Comparison of ENCODE assay signal across 38 cellular contexts in the genomic region with DNA sequence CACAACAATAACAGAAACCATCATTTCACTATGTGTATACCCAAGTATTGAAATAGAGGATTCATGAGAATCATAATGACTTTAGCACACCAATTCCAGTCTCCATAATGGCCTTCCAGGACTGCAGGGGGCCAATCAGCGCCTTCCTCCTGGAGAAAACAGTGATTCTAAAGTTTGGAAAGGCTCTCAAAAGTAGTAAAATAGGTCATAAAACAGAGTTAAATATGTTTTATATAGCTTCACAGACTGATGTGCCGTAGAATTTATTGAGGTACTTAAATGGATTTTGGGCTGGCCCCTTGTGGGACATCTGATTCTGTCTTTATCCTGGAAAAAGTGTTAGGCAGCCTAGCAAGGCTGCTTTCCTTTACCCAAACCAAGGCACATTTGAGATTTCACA.
"Had no signal": no experiment of that assay in that cellular context is flagged by ENCODE, and none has a peak within 500 bp of the region (broad histone marks: within the 10 kb centered on the region; RNA-seq: fewer than 3 reads in every experiment).

No MANE protein-coding gene starts in this region.

- H3K9me3 ChIP-seq: ascending aorta had no signal

- H3K27ac ChIP-seq: ascending aorta, cardiac muscle cell, VCaP had no signal

- H3K4me3 ChIP-seq: ascending aorta, cardiac muscle cell had no signal

- H3K27me3 Mint-ChIP-seq: activated B cell treated with CpG ODN at 0.5 μM for 24 hours; activated CD4-positive, alpha-beta memory T cell treated with anti-CD3 and anti-CD28 coated beads for 36 hours; activated CD4-positive, alpha-beta T cell treated with anti-CD3 and anti-CD28 coated beads, Interleukin-2, amount 10 ng/mL, durations not matched to agents 24 days and 14 days; activated CD8-positive, alpha-beta T cell treated with anti-CD3 and anti-CD28 coated beads for 36 hours; activated naive CD4-positive, alpha-beta T cell treated with anti-CD3 and anti-CD28 coated beads, Interleukin-2, amount 10 ng/mL, durations not matched to agents 7 days and 5 days; activated naive CD4-positive, alpha-beta T cell treated with anti-CD3 and anti-CD28 coated beads, Interleukin-2, amount 50 U/mL, for 24 hours; activated naive CD8-positive, alpha-beta T cell; activated naive CD8-positive, alpha-beta T cell treated with anti-CD3 and anti-CD28 coated beads, Interleukin-2, amount 10 ng/mL, durations not matched to agents 7 days and 5 days; activated naive CD8-positive, alpha-beta T cell treated with anti-CD3 and anti-CD28 coated beads, Interleukin-2, amount 50 U/mL, for 24 hours; activated T-helper 17 cell treated with anti-CD3 and anti-CD28 coated beads, Interleukin-2, amount 50 U/mL, for 72 hours; brain; central memory CD8-positive, alpha-beta T cell had no signal

- H3K36me3 Mint-ChIP-seq: activated CD4-positive, alpha-beta memory T cell treated with anti-CD3 and anti-CD28 coated beads for 36 hours; activated naive CD4-positive, alpha-beta T cell treated with anti-CD3 and anti-CD28 coated beads, Interleukin-2, amount 10 ng/mL, durations not matched to agents 7 days and 5 days; activated naive CD4-positive, alpha-beta T cell treated with anti-CD3 and anti-CD28 coated beads, Interleukin-2, amount 50 U/mL, for 24 hours; activated naive CD8-positive, alpha-beta T cell; activated naive CD8-positive, alpha-beta T cell treated with anti-CD3 and anti-CD28 coated beads, Interleukin-2, amount 10 ng/mL, durations not matched to agents 7 days and 5 days; brain had no signal

- H3K4me3 Mint-ChIP-seq: activated B cell treated with CpG ODN at 0.5 μM for 24 hours; activated CD4-positive, alpha-beta memory T cell treated with anti-CD3 and anti-CD28 coated beads for 36 hours; activated CD4-positive, alpha-beta T cell treated with anti-CD3 and anti-CD28 coated beads, Interleukin-2, amount 10 ng/mL, durations not matched to agents 24 days and 14 days; activated CD8-positive, alpha-beta T cell treated with anti-CD3 and anti-CD28 coated beads for 36 hours; activated naive CD4-positive, alpha-beta T cell treated with anti-CD3 and anti-CD28 coated beads, Interleukin-2, amount 10 ng/mL, durations not matched to agents 7 days and 5 days; activated naive CD4-positive, alpha-beta T cell treated with anti-CD3 and anti-CD28 coated beads, Interleukin-2, amount 50 U/mL, for 24 hours; activated naive CD8-positive, alpha-beta T cell; activated naive CD8-positive, alpha-beta T cell treated with anti-CD3 and anti-CD28 coated beads, Interleukin-2, amount 10 ng/mL, durations not matched to agents 7 days and 5 days; activated naive CD8-positive, alpha-beta T cell treated with anti-CD3 and anti-CD28 coated beads, Interleukin-2, amount 50 U/mL, for 24 hours; activated T-cell treated with anti-CD3 and anti-CD28 coated beads, Interleukin-2, amount 50 U/mL, for 4 hours; activated T-cell treated with anti-CD3 and anti-CD28 coated beads, Interleukin-2, amount 50 U/mL, for 72 hours; activated T-helper 1 cell treated with anti-CD3 and anti-CD28 coated beads, Interleukin-12 subunit alpha, Interleukin-12 subunit beta, Interleukin-2, Interleukin-4 antibody, amounts not matched to agents 30 ng/mL and 10 ng/mL and 1 ng/mL, durations not matched to agents 14 hours and 24 hours and 36 hours; activated T-helper 17 cell treated with anti-CD3 and anti-CD28 coated beads, Interleukin-2, amount 50 U/mL, for 72 hours; brain; central memory CD8-positive, alpha-beta T cell; T-helper 1 cell treated with Interleukin-12 subunit alpha and Interleukin-12 subunit beta and Interleukin-4 antibody, amounts not matched to agents 30 μg/mL and 1 μg/mL, for 36 hours; T-helper 2 cell treated with Interferon-gamma antibody and Interleukin-4, amounts not matched to agents 5 μg/mL and 100 μg/mL, for 36 hours had no signal

- DNase-seq: activated B cell treated with CpG ODN at 0.5 μM for 24 hours; activated CD4-positive, alpha-beta memory T cell treated with anti-CD3 and anti-CD28 coated beads for 36 hours; activated CD4-positive, alpha-beta T cell treated with anti-CD3 and anti-CD28 coated beads for 4 hours; activated CD4-positive, alpha-beta T cell treated with anti-CD3 and anti-CD28 coated beads, Interleukin-2, amount 10 ng/mL, durations not matched to agents 24 days and 14 days; activated CD4-positive, alpha-beta T cell treated with anti-CD3 and anti-CD28 coated beads, Interleukin-2, amount 50 U/mL, for 1 hour; activated CD4-positive, alpha-beta T cell treated with anti-CD3 and anti-CD28 coated beads, Interleukin-2, amount 50 U/mL, for 4 hours; activated CD4-positive, CD25-positive, alpha-beta regulatory T cell treated with anti-CD3 and anti-CD28 coated beads, Interleukin-2, amount 50 U/mL, for 72 hours; activated CD8-positive, alpha-beta memory T cell treated with anti-CD3 and anti-CD28 coated beads, Interleukin-2, amount 50 U/mL, for 4 hours; activated CD8-positive, alpha-beta T cell treated with anti-CD3 and anti-CD28 coated beads for 36 hours; activated effector memory CD4-positive, alpha-beta T cell treated with anti-CD3 and anti-CD28 coated beads, Interleukin-2, amount 50 U/mL, for 16 hours; activated gamma-delta T cell treated with Interleukin-2 at 50 U/mL for 16 hours; activated naive CD4-positive, alpha-beta T cell treated with anti-CD3 and anti-CD28 coated beads, Interleukin-2, amount 10 ng/mL, durations not matched to agents 7 days and 5 days; activated naive CD4-positive, alpha-beta T cell treated with Interleukin-2 at 50 U/mL for 16 hours; activated naive CD8-positive, alpha-beta T cell treated with anti-CD3 and anti-CD28 coated beads, Interleukin-2, amount 10 ng/mL, durations not matched to agents 7 days and 5 days; activated naive CD8-positive, alpha-beta T cell treated with anti-CD3 and anti-CD28 coated beads, Interleukin-2, amount 50 U/mL, for 24 hours; activated T-cell treated with anti-CD3 and anti-CD28 coated beads for 4 hours; activated T-cell treated with anti-CD3 and anti-CD28 coated beads, Interleukin-2, amount 50 U/mL, for 1 hour; activated T-cell treated with anti-CD3 and anti-CD28 coated beads, Interleukin-2, amount 50 U/mL, for 4 hours; activated T-cell treated with anti-CD3 and anti-CD28 coated beads, Interleukin-2, amount 50 U/mL, for 72 hours; amygdala; anterior cingulate cortex; caudate nucleus; cerebellar nuclear complex; T-helper 2 cell; T-helper 9 cell had no signal

- H3K36me3 ChIP-seq: ascending aorta, cardiac muscle cell had no signal

- H3K27me3 ChIP-seq: ascending aorta, cardiac muscle cell had no signal

- H3K9me3 Mint-ChIP-seq: activated B cell treated with CpG ODN at 0.5 μM for 24 hours; activated CD4-positive, alpha-beta T cell treated with anti-CD3 and anti-CD28 coated beads, Interleukin-2, amount 10 ng/mL, durations not matched to agents 24 days and 14 days; activated CD8-positive, alpha-beta T cell treated with anti-CD3 and anti-CD28 coated beads for 36 hours; activated naive CD4-positive, alpha-beta T cell treated with anti-CD3 and anti-CD28 coated beads, Interleukin-2, amount 10 ng/mL, durations not matched to agents 7 days and 5 days; activated naive CD4-positive, alpha-beta T cell treated with anti-CD3 and anti-CD28 coated beads, Interleukin-2, amount 50 U/mL, for 24 hours; activated naive CD8-positive, alpha-beta T cell treated with anti-CD3 and anti-CD28 coated beads, Interleukin-2, amount 10 ng/mL, durations not matched to agents 7 days and 5 days; activated naive CD8-positive, alpha-beta T cell treated with anti-CD3 and anti-CD28 coated beads, Interleukin-2, amount 50 U/mL, for 24 hours; activated T-cell treated with anti-CD3 and anti-CD28 coated beads, Interleukin-2, amount 50 U/mL, for 4 hours; activated T-cell treated with anti-CD3 and anti-CD28 coated beads, Interleukin-2, amount 50 U/mL, for 72 hours; activated T-helper 1 cell treated with anti-CD3 and anti-CD28 coated beads, Interleukin-12 subunit alpha, Interleukin-12 subunit beta, Interleukin-2, Interleukin-4 antibody, amounts not matched to agents 30 ng/mL and 10 ng/mL and 1 ng/mL, durations not matched to agents 14 hours and 24 hours and 36 hours; activated T-helper 17 cell treated with anti-CD3 and anti-CD28 coated beads, Interleukin-2, amount 50 U/mL, for 72 hours; brain; T-helper 1 cell treated with Interleukin-12 subunit alpha and Interleukin-12 subunit beta and Interleukin-4 antibody, amounts not matched to agents 30 μg/mL and 1 μg/mL, for 36 hours; T-helper 2 cell treated with Interferon-gamma antibody and Interleukin-4, amounts not matched to agents 5 μg/mL and 100 μg/mL, for 36 hours had no signal

- H3K27ac Mint-ChIP-seq: activated B cell treated with CpG ODN at 0.5 μM for 24 hours; activated CD4-positive, alpha-beta memory T cell treated with anti-CD3 and anti-CD28 coated beads for 36 hours; activated CD4-positive, alpha-beta T cell treated with anti-CD3 and anti-CD28 coated beads, Interleukin-2, amount 10 ng/mL, durations not matched to agents 24 days and 14 days; activated CD8-positive, alpha-beta T cell treated with anti-CD3 and anti-CD28 coated beads for 36 hours; activated naive CD4-positive, alpha-beta T cell treated with anti-CD3 and anti-CD28 coated beads, Interleukin-2, amount 10 ng/mL, durations not matched to agents 7 days and 5 days; activated naive CD4-positive, alpha-beta T cell treated with anti-CD3 and anti-CD28 coated beads, Interleukin-2, amount 50 U/mL, for 24 hours; activated naive CD8-positive, alpha-beta T cell; activated naive CD8-positive, alpha-beta T cell treated with anti-CD3 and anti-CD28 coated beads, Interleukin-2, amount 10 ng/mL, durations not matched to agents 7 days and 5 days; activated naive CD8-positive, alpha-beta T cell treated with anti-CD3 and anti-CD28 coated beads, Interleukin-2, amount 50 U/mL, for 24 hours; activated T-cell treated with anti-CD3 and anti-CD28 coated beads, Interleukin-2, amount 50 U/mL, for 72 hours; activated T-helper 1 cell treated with anti-CD3 and anti-CD28 coated beads, Interleukin-12 subunit alpha, Interleukin-12 subunit beta, Interleukin-2, Interleukin-4 antibody, amounts not matched to agents 30 ng/mL and 10 ng/mL and 1 ng/mL, durations not matched to agents 14 hours and 24 hours and 36 hours; activated T-helper 17 cell treated with anti-CD3 and anti-CD28 coated beads, Interleukin-2, amount 50 U/mL, for 72 hours; T-helper 1 cell treated with Interleukin-12 subunit alpha and Interleukin-12 subunit beta and Interleukin-4 antibody, amounts not matched to agents 30 μg/mL and 1 μg/mL, for 36 hours; T-helper 2 cell treated with Interferon-gamma antibody and Interleukin-4, amounts not matched to agents 5 μg/mL and 100 μg/mL, for 36 hours had no signal

- FAIRE-seq: bronchial epithelial cell, TTC549 had no signal

- H3K4me1 ChIP-seq: ascending aorta had no signal

- H3K4me1 Mint-ChIP-seq: activated B cell treated with CpG ODN at 0.5 μM for 24 hours; activated CD4-positive, alpha-beta T cell treated with anti-CD3 and anti-CD28 coated beads, Interleukin-2, amount 10 ng/mL, durations not matched to agents 24 days and 14 days; activated naive CD4-positive, alpha-beta T cell treated with anti-CD3 and anti-CD28 coated beads, Interleukin-2, amount 10 ng/mL, durations not matched to agents 7 days and 5 days; activated naive CD4-positive, alpha-beta T cell treated with anti-CD3 and anti-CD28 coated beads, Interleukin-2, amount 50 U/mL, for 24 hours; activated naive CD8-positive, alpha-beta T cell treated with anti-CD3 and anti-CD28 coated beads, Interleukin-2, amount 10 ng/mL, durations not matched to agents 7 days and 5 days; activated naive CD8-positive, alpha-beta T cell treated with anti-CD3 and anti-CD28 coated beads, Interleukin-2, amount 50 U/mL, for 24 hours; activated T-helper 17 cell treated with anti-CD3 and anti-CD28 coated beads, Interleukin-2, amount 50 U/mL, for 72 hours; central memory CD8-positive, alpha-beta T cell had no signal
